8 cellular contexts compared by ENCODE assay signal in genomic region chr12:57904848-57905811, GRCh38. TPM values are rescaled to one million over a fixed set of nuclear protein-coding genes. Genes with fewer than 3 reads are reported as not detected.
A peak's percentile ranks its signal among the peaks of the same experiment; 100 is the strongest.
DNase-seq lines count a peak whose midpoint lies in the region; ATAC-seq lines count a peak whose summit lies in the region.

No MANE protein-coding gene starts in this region.

- H3K4me2 ChIP-seq in BLaER1 treated with 17β-estradiol and CSF1 and Interleukin-3, amounts not matched to agents 10 nM and 100 nM = peak overlapping the region in 7 of 11 experiments; percentile 11 to 69 (median 23); a peak in 8 of 22 replicates

- H4K20me1 ChIP-seq in BLaER1 treated with 17β-estradiol and CSF1 and Interleukin-3, amounts not matched to agents 10 nM and 100 nM = no peaks in the 10 kb centered on the region

- H3K4me3 ChIP-seq in BLaER1 treated with 17β-estradiol and CSF1 and Interleukin-3, amounts not matched to agents 10 nM and 100 nM = no peak overlapping the region

- ATAC-seq in GM19324 (IDR thresholded peaks at IDR 0.05; ENCODE audit: low FRiP score, unreplicated experiment) = peak; percentile 86
- ATAC-seq in HG03457 (IDR thresholded peaks at IDR 0.05; ENCODE audit: unreplicated experiment) = peak; percentile 78

- H3K9ac ChIP-seq in BLaER1 treated with 17β-estradiol and CSF1 and Interleukin-3, amounts not matched to agents 10 nM and 100 nM = no peak overlapping the region; a peak in 1 of 22 replicates

- peak; percentile 83 for DNase-seq in NCI-H510A (lab: John Stamatoyannopoulos, UW)
- DNase-seq in activated CD4-positive, CD25-positive, alpha-beta regulatory T cell treated with anti-CD3 and anti-CD28 coated beads, Interleukin-2, amount 50 U/mL, for 72 hours = peak; percentile 85
- DNase-seq in cerebellum (ENCODE audit: low spot score) = peak; percentile 89
- DNase-seq in left kidney (ENCODE audit: low read depth, low spot score) = peak; percentile 94
- DNase-seq in stimulated activated CD4-positive, alpha-beta T cell treated with anti-CD3 and anti-CD28 coated beads, Interleukin-4, amount 100 ng/mL, for 4 hours = peak; percentile 75 to 79

- H3K36me3 ChIP-seq in BLaER1 treated with 17β-estradiol and CSF1 and Interleukin-3, amounts not matched to agents 10 nM and 100 nM = no peaks in the 10 kb centered on the region

- H3K9me3 ChIP-seq in BLaER1 treated with 17β-estradiol and CSF1 and Interleukin-3, amounts not matched to agents 10 nM and 100 nM (replicated peaks in 1 of 11) = no peaks in the 10 kb centered on the region

- no peaks in the 10 kb centered on the region; a peak in 1 of 20 replicates for H3K4me1 ChIP-seq in BLaER1 treated with 17β-estradiol and CSF1 and Interleukin-3, amounts not matched to agents 10 nM and 100 nM

- peaks cover 0 to 4% (median 2%) of the 10 kb centered on the region in 11 experiments; a peak in 7 of 22 replicates for H3K27me3 ChIP-seq in BLaER1 treated with 17β-estradiol and CSF1 and Interleukin-3, amounts not matched to agents 10 nM and 100 nM

- H3K27ac ChIP-seq in BLaER1 treated with 17β-estradiol and CSF1 and Interleukin-3, amounts not matched to agents 10 nM and 100 nM = no peak overlapping the region

RNA-seq across cellular contexts. Expression of gene ATP23, which starts 36.2 kb away (rescaled TPM):
- total RNA-seq in cerebellum = 6.0 TPM

RNA-seq across cellular contexts. Expression of gene CTDSP2, which starts 58.6 kb away (rescaled TPM):
- total RNA-seq in cerebellum = 38.6 TPM
